In the genomic region with DNA sequence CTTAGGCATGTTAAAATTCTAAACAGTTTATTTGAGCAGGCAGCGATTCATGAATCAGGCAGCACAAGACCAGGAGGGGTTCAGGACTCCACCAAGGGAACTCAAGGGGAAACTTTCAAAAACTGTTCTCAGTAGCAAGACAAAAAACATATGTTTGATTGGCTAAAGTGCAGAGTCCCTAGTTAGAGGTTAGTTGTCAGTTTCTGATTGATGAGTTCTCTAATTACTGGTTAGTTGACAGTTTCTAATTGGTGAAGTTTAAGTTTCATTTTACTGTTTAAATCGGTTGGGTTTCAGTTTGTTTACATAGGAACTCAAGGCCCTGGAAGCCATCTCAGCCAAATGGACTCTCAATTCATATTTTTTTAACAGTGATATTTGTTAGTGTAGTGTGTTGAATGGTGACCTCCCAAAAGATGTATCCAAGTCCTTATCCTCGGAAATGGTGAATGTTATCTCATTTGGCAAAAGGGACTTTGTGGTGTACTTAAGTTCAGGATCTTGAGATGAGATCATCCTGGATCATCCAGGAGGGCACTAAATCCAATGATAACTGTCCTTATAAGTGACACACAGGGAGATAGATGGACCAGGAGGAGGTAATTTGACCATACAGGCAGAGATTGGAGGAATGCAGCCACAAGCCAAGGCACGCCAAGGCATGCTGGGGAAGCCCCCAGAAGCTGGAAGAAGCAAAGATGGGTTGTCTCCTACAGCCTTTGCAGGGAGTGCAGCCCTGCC, we compare ENCODE assay signal across 16 cellular contexts.
"Had no signal": no experiment of that assay in that cellular context is flagged by ENCODE, and none has a peak within 500 bp of the region (broad histone marks: within the 10 kb centered on the region; RNA-seq: fewer than 3 reads in every experiment).

No MANE protein-coding gene starts in this region.

- H3K36me3 ChIP-seq: esophagus squamous epithelium, right atrium auricular region, upper lobe of left lung had no signal

- H3K27me3 ChIP-seq: esophagus squamous epithelium, right atrium auricular region, upper lobe of left lung had no signal

- FAIRE-seq: frontal cortex had no signal

- DNase-seq: activated CD4-positive, alpha-beta T cell treated with anti-CD3 and anti-CD28 coated beads, Interleukin-2, amount 10 ng/mL, durations not matched to agents 7 days and 5 days; activated CD8-positive, alpha-beta memory T cell treated with anti-CD3 and anti-CD28 coated beads, Interleukin-2, amount 50 U/mL, for 48 hours; activated gamma-delta T cell treated with Interleukin-2 at 50 U/mL for 16 hours; amniotic stem cell; esophagus squamous epithelium; head of caudate nucleus; immature natural killer cell; occipital lobe; stimulated activated naive CD8-positive, alpha-beta T cell treated with anti-CD3 and anti-CD28 coated beads, Interleukin-15, Interleukin-2, amounts not matched to agents 100 U/mL and 50 U/mL, for 24 hours; T-helper 9 cell; upper lobe of left lung had no signal

- H3K4me3 ChIP-seq: coronary artery, esophagus squamous epithelium, right atrium auricular region, skin epidermis, upper lobe of left lung had no signal

- H3K27ac ChIP-seq: coronary artery, esophagus squamous epithelium, right atrium auricular region, skin epidermis, upper lobe of left lung had no signal

- ATAC-seq: natural killer cell treated with Interleukin-12 subunit alpha and Interleukin-12 subunit beta and Interleukin-15 and Interleukin-18, amount 100 ng/mL, for 72 hours; stimulated activated naive CD8-positive, alpha-beta T cell treated with anti-CD3 and anti-CD28 coated beads, Interleukin-15, Interleukin-2, amounts not matched to agents 100 U/mL and 50 U/mL, for 24 hours had no signal

- H3K9me3 ChIP-seq: esophagus squamous epithelium, right atrium auricular region, upper lobe of left lung had no signal

- H3K4me1 ChIP-seq: esophagus squamous epithelium, right atrium auricular region, upper lobe of left lung had no signal
